ENCODE assay signal across 8 cellular contexts in genomic region chrX:53072418-53073114, GRCh38. TPM values are rescaled to one million over a fixed set of nuclear protein-coding genes. Genes with fewer than 3 reads are reported as not detected.
DNase-seq lines count a peak whose midpoint lies in the region; ATAC-seq and TF ChIP-seq lines count a peak whose summit lies in the region.

No MANE protein-coding gene starts in this region.

- TF ChIP-seq RAD21 in liver (IDR thresholded peaks at IDR 0.05): no peak

- H3K4me1 Mint-ChIP-seq in T-cell: peaks cover 16 to 20% (median 18%) of the 10 kb centered on the region in 3 donors

- H3K36me3 Mint-ChIP-seq in T-cell: no peaks in the 10 kb centered on the region

- no peaks in the 10 kb centered on the region for H3K36me3 ChIP-seq in right atrium auricular region
- H3K36me3 ChIP-seq in liver (ENCODE audit: control insufficient read depth in 4 of 4, insufficient read depth in 3 of 4, low read depth in 1 of 4, low read length in 3 of 4): no peaks in the 10 kb centered on the region
- H3K36me3 ChIP-seq in uterus: no peaks in the 10 kb centered on the region

- POLR2A ChIA-PET in T-cell (lab: Charles Lee): interaction anchor here (0.7 to 1.2 kb wide), 3 partner anchors 9 to 681 kb away, joined by 3 to 21 read pairs (median 4); partner anchors contain the start of gene TSPYL2 (in 2 of the 2)

- peak overlapping the region; percentile 46 to 84 for H3K27ac Mint-ChIP-seq in T-cell

- 83% methylated on average over 9 of the region's 9 CpGs for WGBS in liver

- H3K4me1 ChIP-seq in right atrium auricular region (no peaks in the 10 kb centered on the region), liver (ENCODE audit: control insufficient read depth in 4 of 4, insufficient read depth in 4 of 4, low read length in 3 of 4) (peaks cover 2 to 10% (median 5%) of the 10 kb centered on the region in 4 donors), uterus (no peaks in the 10 kb centered on the region)

- no peaks in the 10 kb centered on the region for H3K9me3 Mint-ChIP-seq in T-cell

- H3K4me3 Mint-ChIP-seq in T-cell: peak overlapping the region; percentile 71 to 85 (median 82)

- CTCF ChIA-PET in T-cell (lab: Charles Lee): interaction anchor here (0.7 to 1.1 kb wide), 4 partner anchors 9 to 240 kb away, joined by 3 to 7 read pairs (median 5); partner anchors contain the start of gene TSPYL2 (in 1 of the 2)

- TF ChIP-seq POLR2A in uterus (IDR thresholded peaks at IDR 0.05): no peak

- ATAC-seq in T-cell (replicated peaks in 1 of 4) (no peak), HG02678 (IDR thresholded peaks at IDR 0.05; ENCODE audit: unreplicated experiment) (no peak)

- H3K27me3 ChIP-seq in right atrium auricular region: no peaks in the 10 kb centered on the region
- H3K27me3 ChIP-seq in liver (ENCODE audit: control insufficient read depth in 4 of 4, insufficient read depth in 4 of 4, low read length in 3 of 4): no peaks in the 10 kb centered on the region
- no peaks in the 10 kb centered on the region for H3K27me3 ChIP-seq in uterus

- H3K9ac ChIP-seq in liver (ENCODE audit: low read depth in 1 of 2, low read length in 2 of 2): peak overlapping the region; percentile 42 to 47

- TF ChIP-seq CTCF in right atrium auricular region (IDR thresholded peaks at IDR 0.05) (no peak), liver (IDR thresholded peaks at IDR 0.05; ENCODE audit: low read depth, low read length, missing input control) (no peak), uterus (IDR thresholded peaks at IDR 0.05) (no peak)

- no peaks in the 10 kb centered on the region for H3K9me3 ChIP-seq in right atrium auricular region
- H3K9me3 ChIP-seq in liver (ENCODE audit: control insufficient read depth in 4 of 4, low read length in 3 of 4): peaks cover 0 to 2% (median 0%) of the 10 kb centered on the region in 4 donors
- H3K9me3 ChIP-seq in uterus: no peaks in the 10 kb centered on the region

- H3K27ac ChIP-seq in right atrium auricular region (peak overlapping the region; percentile 68 to 78), liver (ENCODE audit: low read depth in 1 of 2, low read length in 2 of 2) (no peak overlapping the region), uterus (peak overlapping the region; percentile 78 to 81)

- intact Hi-C loops in cardiac septum (cut with DNase I): no loop called here
- intact Hi-C loops in uterus (cut with DNase I; ENCODE audit: low total_unique reads): no loop called here

- DNase-seq in right atrium auricular region (ENCODE audit: low spot score) (no peak), cardiac septum (ENCODE audit: low spot score) (no peak), T-cell (no peak), uterus (no peak), amniotic stem cell (lab: John Stamatoyannopoulos, UW) (no peak), NCI-H82 (lab: John Stamatoyannopoulos, UW) (no peak)

- H3K4me3 ChIP-seq in right atrium auricular region (peak overlapping the region in 1 of 2 donors; percentile 38), liver (ENCODE audit: low read depth in 1 of 3, low read length in 3 of 3) (no peak overlapping the region), uterus (peak overlapping the region in 1 of 2 donors; percentile 39)

- H3K27me3 Mint-ChIP-seq in T-cell: no peaks in the 10 kb centered on the region

TF ChIP-seq in liver, 16 proteins besides CTCF, POLR2A, EP300 and RAD21:
- no peak for TF ChIP-seq ATF3 (IDR thresholded peaks at IDR 0.05)
- TF ChIP-seq MAX (IDR thresholded peaks at IDR 0.05): no peak
- TF ChIP-seq RXRA (IDR thresholded peaks at IDR 0.05): no peak
- no peak for TF ChIP-seq FOXA2 (IDR thresholded peaks at IDR 0.05)
- no peak for TF ChIP-seq YY1 (IDR thresholded peaks at IDR 0.05)
- TF ChIP-seq ZBTB33 (IDR thresholded peaks at IDR 0.05): no peak
- TF ChIP-seq SP1 (IDR thresholded peaks at IDR 0.05): no peak
TF ChIP-seq in liver: peak in this region for 0.

RNA-seq across cellular contexts. Expression of gene TSPYL2, which starts 9.6 kb away (rescaled TPM):
- total RNA-seq in right atrium auricular region: 10 to 100 TPM; 39.9 to 44.0 TPM
- total RNA-seq in cardiac septum: 34.2 TPM
- 100 to 1,000 TPM; 126 to 253 (median 141) TPM for total RNA-seq in T-cell
- total RNA-seq in liver: 1 to 10 TPM; 2.5 to 8.0 TPM
- 1 to 10 TPM; 2.5 to 7.2 TPM for polyA plus RNA-seq in liver
- 100 to 1,000 TPM in 1 of 4 donors, 10 to 100 TPM in 3; 19.5 to 152 (median 30.7) TPM for total RNA-seq in uterus

RNA-seq across cellular contexts. Expression of gene KANTR, which starts 21.4 kb away (rescaled TPM):
- total RNA-seq in right atrium auricular region: 1 to 10 TPM; 3.3 to 6.0 TPM
- total RNA-seq in cardiac septum: 7.2 TPM
- total RNA-seq in T-cell: 10 to 100 TPM; 14.9 to 21.2 (median 17.0) TPM
- 10 to 100 TPM in 1 of 2 donors, 1 to 10 TPM in 1; 6.7 to 13.6 TPM for total RNA-seq in liver
- polyA plus RNA-seq in liver: 1 to 10 TPM in 1 of 2 donors, under 1 TPM in 1; 0.44 to 2.7 TPM
- total RNA-seq in uterus: 10 to 100 TPM; 22.6 to 71.7 (median 33.6) TPM

RNA-seq across cellular contexts. Expression of gene GPR173, which starts 24.0 kb away (rescaled TPM):
- total RNA-seq in right atrium auricular region: 1 to 10 TPM in 1 of 2 donors, under 1 TPM in 1; 0.93 to 2.4 TPM
- 3.2 TPM for total RNA-seq in cardiac septum
- total RNA-seq in T-cell: under 1 TPM in 4 of 5 donors, not detected in 1; 0.12 to 0.50 (median 0.17) TPM
- under 1 TPM; 0.25 to 0.61 TPM for total RNA-seq in liver
- polyA plus RNA-seq in liver: under 1 TPM in 1 of 2 donors, not detected in 1; 0.07 TPM
- 1 to 10 TPM in 2 of 4 donors, under 1 TPM in 2; 0.51 to 9.2 (median 4.5) TPM for total RNA-seq in uterus

Comparison
In these comparisons a context has a peak if more than half of its experiments do, and no peak if none do; other contexts are left out.
1. H3K27ac ChIP-seq: peak in right atrium auricular region (2 of 2) and uterus (2 of 2); none in liver (0 of 2).